ENCODE assay signal across 21 cellular contexts in genomic region chr17:76988796-76989195, GRCh38.
DNase-seq lines count a peak whose midpoint lies in the region; ATAC-seq, FAIRE-seq and TF ChIP-seq lines count a peak whose summit lies in the region.
"Had no signal": no experiment of that assay in that cellular context is flagged by ENCODE, and none has a peak within 500 bp of the region (broad histone marks: within the 10 kb centered on the region; RNA-seq: fewer than 3 reads in every experiment).

No MANE protein-coding gene starts in this region.

- H3K4me2 ChIP-seq in GM23338, result no peak overlapping the region
- H3K4me2 ChIP-seq: A549 had no signal

- H3K36me3 ChIP-seq in GM23338 (ENCODE audit: insufficient read depth), result no peaks in the 10 kb centered on the region

- H3K4me1 Mint-ChIP-seq in GM23338, result peaks cover 12% of the 10 kb centered on the region
- no peaks in the 10 kb centered on the region for H3K4me1 Mint-ChIP-seq in chondrocyte (ENCODE audit: low read depth)

- peak; percentile 4 for DNase-seq in D721Med (ENCODE audit: insufficient read length, low spot score)
- no peak for DNase-seq in GM23338 (ENCODE audit: low spot score)
- DNase-seq in chondrocyte (ENCODE audit: low spot score), result peak; percentile 71
- no peak for DNase-seq in medulla oblongata (ENCODE audit: extremely low spot score)
- no peak for DNase-seq in stimulated activated CD4-positive, alpha-beta T cell treated with anti-CD3 and anti-CD28 coated beads, Interleukin-15, amount 100 ng/mL, for 24 hours
- DNase-seq: 8988T; ACHN; C1 segment of cervical spinal cord; Calu3; CD4-positive, alpha-beta memory T cell; COR-L47; DMS153; DND-41; GDM1; GOT3; HCEC 1CT had no signal

- H3K27ac ChIP-seq in GM23338 (ENCODE audit: low read depth), result no peak overlapping the region

- H3K9me3 Mint-ChIP-seq in GM23338 (no peaks in the 10 kb centered on the region), chondrocyte (ENCODE audit: low read depth) (no peaks in the 10 kb centered on the region)
- H3K9me3 Mint-ChIP-seq: CD4-positive, alpha-beta memory T cell had no signal

- no peaks in the 10 kb centered on the region for H3K36me3 Mint-ChIP-seq in GM23338 (ENCODE audit: low read depth)
- no peaks in the 10 kb centered on the region for H3K36me3 Mint-ChIP-seq in chondrocyte (ENCODE audit: low read depth)
- H3K36me3 Mint-ChIP-seq: CD4-positive, alpha-beta memory T cell had no signal

- no peaks in the 10 kb centered on the region for H3F3A ChIP-seq in GM23338 (replicated peaks; ENCODE audit: low read depth)

- ATAC-seq in GM23338 (no peak), GM21825 (IDR thresholded peaks at IDR 0.05; ENCODE audit: unreplicated experiment) (no peak)
- ATAC-seq: A549, GM12878 had no signal

- H3K27me3 Mint-ChIP-seq in GM23338 (ENCODE audit: insufficient read depth, low read depth, poor library complexity), result peaks cover 3% of the 10 kb centered on the region
- H3K27me3 Mint-ChIP-seq in chondrocyte (ENCODE audit: low read depth), result peaks cover 23% of the 10 kb centered on the region
- H3K27me3 Mint-ChIP-seq: CD4-positive, alpha-beta memory T cell had no signal

- peak overlapping the region; percentile 63; the same call in 1 of the 2 replicates for H2AFZ ChIP-seq in GM23338

- no peak overlapping the region for H3K4me3 ChIP-seq in GM23338
- H3K4me3 ChIP-seq: A549, GM12878 had no signal

- H3K4me3 Mint-ChIP-seq in GM23338 (no peak overlapping the region), chondrocyte (ENCODE audit: unreplicated experiment) (no peak overlapping the region)
- H3K4me3 Mint-ChIP-seq: CD4-positive, alpha-beta memory T cell had no signal

- H4K20me1 ChIP-seq in GM23338 (replicated peaks; ENCODE audit: insufficient read depth), result no peaks in the 10 kb centered on the region

- H3K27me3 ChIP-seq in GM23338 (ENCODE audit: insufficient read depth), result no peaks in the 10 kb centered on the region

- no peaks in the 10 kb centered on the region for H3K9me2 ChIP-seq in GM23338 (ENCODE audit: insufficient read depth)

- TF ChIP-seq CTCF in D721Med (IDR thresholded peaks at IDR 0.05; ENCODE audit: insufficient read depth, missing control alignments), result no peak
- TF ChIP-seq CTCF in GM23338 (conservative IDR thresholded peaks at IDR 0.05; ENCODE audit: low read depth in 2 of 2), result no peak
- TF ChIP-seq CTCF in chondrocyte (IDR thresholded peaks at IDR 0.05), result no peak

- peaks cover 6% of the 10 kb centered on the region; the same call in 1 of the 2 replicates for H3K4me1 ChIP-seq in GM23338 (ENCODE audit: insufficient read depth)
- H3K4me1 ChIP-seq: A549 had no signal

- no peak overlapping the region for H3K27ac Mint-ChIP-seq in GM23338
- H3K27ac Mint-ChIP-seq in chondrocyte (ENCODE audit: unreplicated experiment), result no peak overlapping the region

- H3K79me2 ChIP-seq in GM23338 (replicated peaks; ENCODE audit: insufficient read depth), result no peaks in the 10 kb centered on the region

- FAIRE-seq in D721Med (lab: Jason Lieb, UNC), result no peak
- FAIRE-seq: GM12878, GM19239, H54 had no signal

TF ChIP-seq in GM23338, 12 proteins besides CTCF, POLR2A, EP300 and RAD21 (continues in another document):
- TF ChIP-seq STAT1 (IDR thresholded peaks at IDR 0.05; ENCODE audit: unreplicated experiment), result no peak
- TF ChIP-seq NANOG (IDR thresholded peaks at IDR 0.05; ENCODE audit: borderline replicate concordance), result no peak
- TF ChIP-seq CREB1 (CRISPR knock-in tag; IDR thresholded peaks at IDR 0.05; ENCODE audit: low read depth), result no peak
- TF ChIP-seq ZNF331 (CRISPR knock-in tag; IDR thresholded peaks at IDR 0.05; ENCODE audit: low read depth), result no peak
- TF ChIP-seq ZNF462 (CRISPR knock-in tag; IDR thresholded peaks at IDR 0.05), result no peak
- no peak for TF ChIP-seq JUNB (IDR thresholded peaks at IDR 0.05; ENCODE audit: unreplicated experiment)
- TF ChIP-seq EZH2 (IDR thresholded peaks at IDR 0.05; ENCODE audit: low read depth, unreplicated experiment), result no peak
- no peak for TF ChIP-seq POLR2AphosphoS5 (IDR thresholded peaks at IDR 0.05; ENCODE audit: low read depth)
- TF ChIP-seq, protein P1, sequence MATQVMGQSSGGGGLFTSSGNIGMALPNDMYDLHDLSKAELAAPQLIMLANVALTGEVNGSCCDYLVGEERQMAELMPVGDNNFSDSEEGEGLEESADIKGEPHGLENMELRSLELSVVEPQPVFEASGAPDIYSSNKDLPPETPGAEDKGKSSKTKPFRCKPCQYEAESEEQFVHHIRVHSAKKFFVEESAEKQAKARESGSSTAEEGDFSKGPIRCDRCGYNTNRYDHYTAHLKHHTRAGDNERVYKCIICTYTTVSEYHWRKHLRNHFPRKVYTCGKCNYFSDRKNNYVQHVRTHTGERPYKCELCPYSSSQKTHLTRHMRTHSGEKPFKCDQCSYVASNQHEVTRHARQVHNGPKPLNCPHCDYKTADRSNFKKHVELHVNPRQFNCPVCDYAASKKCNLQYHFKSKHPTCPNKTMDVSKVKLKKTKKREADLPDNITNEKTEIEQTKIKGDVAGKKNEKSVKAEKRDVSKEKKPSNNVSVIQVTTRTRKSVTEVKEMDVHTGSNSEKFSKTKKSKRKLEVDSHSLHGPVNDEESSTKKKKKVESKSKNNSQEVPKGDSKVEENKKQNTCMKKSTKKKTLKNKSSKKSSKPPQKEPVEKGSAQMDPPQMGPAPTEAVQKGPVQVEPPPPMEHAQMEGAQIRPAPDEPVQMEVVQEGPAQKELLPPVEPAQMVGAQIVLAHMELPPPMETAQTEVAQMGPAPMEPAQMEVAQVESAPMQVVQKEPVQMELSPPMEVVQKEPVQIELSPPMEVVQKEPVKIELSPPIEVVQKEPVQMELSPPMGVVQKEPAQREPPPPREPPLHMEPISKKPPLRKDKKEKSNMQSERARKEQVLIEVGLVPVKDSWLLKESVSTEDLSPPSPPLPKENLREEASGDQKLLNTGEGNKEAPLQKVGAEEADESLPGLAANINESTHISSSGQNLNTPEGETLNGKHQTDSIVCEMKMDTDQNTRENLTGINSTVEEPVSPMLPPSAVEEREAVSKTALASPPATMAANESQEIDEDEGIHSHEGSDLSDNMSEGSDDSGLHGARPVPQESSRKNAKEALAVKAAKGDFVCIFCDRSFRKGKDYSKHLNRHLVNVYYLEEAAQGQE (IDR thresholded peaks at IDR 0.05; ENCODE audit: unreplicated experiment), result no peak

Comparison
In these comparisons a context has a peak if more than half of its experiments do, and no peak if none do; other contexts are left out.
1. DNase-seq: peak in D721Med (single experiment) and chondrocyte (single experiment); none in GM23338 (single experiment), medulla oblongata (single experiment) and stimulated activated CD4-positive, alpha-beta T cell treated with anti-CD3 and anti-CD28 coated beads, Interleukin-15, amount 100 ng/mL, for 24 hours (single experiment).